ENCODE assay signal across 8 cellular contexts in the genomic region with DNA sequence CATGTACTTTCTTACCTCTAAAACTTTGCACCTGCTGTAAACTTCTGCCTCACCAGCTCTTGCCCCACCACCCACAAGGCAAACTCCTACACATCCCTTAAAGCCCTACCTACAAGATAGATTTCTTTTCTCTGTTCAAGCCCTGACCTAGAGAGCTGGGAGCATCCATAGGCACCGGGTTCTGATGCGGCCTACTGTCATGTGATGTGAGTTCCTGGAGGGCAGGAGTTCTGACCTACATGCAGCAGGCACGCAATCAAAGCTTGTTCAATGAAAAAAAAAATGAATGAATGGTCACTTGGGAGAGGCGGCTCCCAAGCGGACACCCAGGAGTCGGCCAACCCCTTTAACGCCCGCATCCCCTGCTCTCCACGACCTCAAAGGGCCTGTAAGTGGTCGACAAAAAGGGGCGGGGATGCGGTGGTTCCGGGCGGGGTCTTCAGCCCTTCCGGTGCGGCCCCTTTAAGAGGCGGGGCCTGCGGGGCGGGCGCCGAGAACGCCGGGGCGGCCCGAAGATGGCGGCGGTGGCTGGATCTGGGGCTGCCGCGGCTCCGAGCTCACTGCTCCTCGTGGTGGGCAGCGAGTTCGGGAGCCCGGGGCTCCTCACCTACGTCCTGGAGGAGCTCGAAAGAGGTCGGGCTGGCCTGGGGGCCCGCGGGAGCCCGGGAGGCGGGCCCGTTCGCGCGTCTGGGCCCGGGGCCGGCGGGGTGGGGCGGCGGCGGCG. TPM values are rescaled to one million over a fixed set of nuclear protein-coding genes. Genes with fewer than 3 reads are reported as not detected.
DNase-seq lines count a peak whose midpoint lies in the region; ATAC-seq lines count a peak whose summit lies in the region.

A gene with protein sequence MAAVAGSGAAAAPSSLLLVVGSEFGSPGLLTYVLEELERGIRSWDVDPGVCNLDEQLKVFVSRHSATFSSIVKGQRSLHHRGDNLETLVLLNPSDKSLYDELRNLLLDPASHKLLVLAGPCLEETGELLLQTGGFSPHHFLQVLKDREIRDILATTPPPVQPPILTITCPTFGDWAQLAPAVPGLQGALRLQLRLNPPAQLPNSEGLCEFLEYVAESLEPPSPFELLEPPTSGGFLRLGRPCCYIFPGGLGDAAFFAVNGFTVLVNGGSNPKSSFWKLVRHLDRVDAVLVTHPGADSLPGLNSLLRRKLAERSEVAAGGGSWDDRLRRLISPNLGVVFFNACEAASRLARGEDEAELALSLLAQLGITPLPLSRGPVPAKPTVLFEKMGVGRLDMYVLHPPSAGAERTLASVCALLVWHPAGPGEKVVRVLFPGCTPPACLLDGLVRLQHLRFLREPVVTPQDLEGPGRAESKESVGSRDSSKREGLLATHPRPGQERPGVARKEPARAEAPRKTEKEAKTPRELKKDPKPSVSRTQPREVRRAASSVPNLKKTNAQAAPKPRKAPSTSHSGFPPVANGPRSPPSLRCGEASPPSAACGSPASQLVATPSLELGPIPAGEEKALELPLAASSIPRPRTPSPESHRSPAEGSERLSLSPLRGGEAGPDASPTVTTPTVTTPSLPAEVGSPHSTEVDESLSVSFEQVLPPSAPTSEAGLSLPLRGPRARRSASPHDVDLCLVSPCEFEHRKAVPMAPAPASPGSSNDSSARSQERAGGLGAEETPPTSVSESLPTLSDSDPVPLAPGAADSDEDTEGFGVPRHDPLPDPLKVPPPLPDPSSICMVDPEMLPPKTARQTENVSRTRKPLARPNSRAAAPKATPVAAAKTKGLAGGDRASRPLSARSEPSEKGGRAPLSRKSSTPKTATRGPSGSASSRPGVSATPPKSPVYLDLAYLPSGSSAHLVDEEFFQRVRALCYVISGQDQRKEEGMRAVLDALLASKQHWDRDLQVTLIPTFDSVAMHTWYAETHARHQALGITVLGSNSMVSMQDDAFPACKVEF (plus strand): TSS at position 493 of the 724 bp plus-strand sequence. CDS start 23 bp downstream, at position 516.

- peaks cover 34% of the 10 kb centered on the region for H3K4me1 Mint-ChIP-seq in T-helper 1 cell treated with Interleukin-12 subunit alpha and Interleukin-12 subunit beta and Interleukin-4 antibody, amounts not matched to agents 30 μg/mL and 1 μg/mL, for 36 hours (ENCODE audit: low read depth)

- no peaks in the 10 kb centered on the region for H3K9me3 Mint-ChIP-seq in T-helper 1 cell treated with Interleukin-12 subunit alpha and Interleukin-12 subunit beta and Interleukin-4 antibody, amounts not matched to agents 30 μg/mL and 1 μg/mL, for 36 hours

- H3K36me3 Mint-ChIP-seq in T-helper 1 cell treated with Interleukin-12 subunit alpha and Interleukin-12 subunit beta and Interleukin-4 antibody, amounts not matched to agents 30 μg/mL and 1 μg/mL, for 36 hours (ENCODE audit: low read depth) = no peaks in the 10 kb centered on the region

- peak; percentile 66 for ATAC-seq in GM21360 (IDR thresholded peaks at IDR 0.05; ENCODE audit: unreplicated experiment)
- peak; percentile 55 to 63 for ATAC-seq in right cardiac atrium
- peak; percentile 69 for ATAC-seq in aorta (ENCODE audit: low FRiP score)

- WGBS in right cardiac atrium = under 1% methylated on average over 52 of the region's 52 CpGs
- WGBS in aorta, 2 donors = 1% methylated on average over 50 to 52 of the region's 52 CpGs

- peaks cover 15% of the 10 kb centered on the region for H3K4me1 ChIP-seq in right cardiac atrium (ENCODE audit: control insufficient read depth, insufficient read depth, low read length)
- peaks cover 13% of the 10 kb centered on the region for H3K4me1 ChIP-seq in rectal smooth muscle tissue (ENCODE audit: control insufficient read depth, insufficient read depth, low read length)
- no peaks in the 10 kb centered on the region for H3K4me1 ChIP-seq in aorta (ENCODE audit: control insufficient read depth in 1 of 2, insufficient read depth in 2 of 2, low read length in 2 of 2)

- H3K27me3 ChIP-seq in right cardiac atrium (ENCODE audit: control insufficient read depth, insufficient read depth) (no peaks in the 10 kb centered on the region), rectal smooth muscle tissue (ENCODE audit: control insufficient read depth, insufficient read depth, low read length) (no peaks in the 10 kb centered on the region), aorta (ENCODE audit: control insufficient read depth in 1 of 2, insufficient read depth in 2 of 2, low read length in 1 of 2) (no peaks in the 10 kb centered on the region)

- DNase-seq in COLO668 (lab: John Stamatoyannopoulos, UW; ENCODE audit: unreplicated experiment) (peak; percentile 68), Kasumi-1 (lab: John Stamatoyannopoulos, UW) (peak; percentile 48 to 55), amygdala (lab: John Stamatoyannopoulos, UW) (peak in 32 of 56 donors; percentile 7 to 72 (median 37)), right cardiac atrium (peak; percentile 71 to 89 (median 87)), aorta (peak; percentile 73 to 88)

- H3K27ac Mint-ChIP-seq in T-helper 1 cell treated with Interleukin-12 subunit alpha and Interleukin-12 subunit beta and Interleukin-4 antibody, amounts not matched to agents 30 μg/mL and 1 μg/mL, for 36 hours = peak within 1 kb of the TSS; percentile 83

- peaks cover 8% of the 10 kb centered on the region for H3K27me3 Mint-ChIP-seq in T-helper 1 cell treated with Interleukin-12 subunit alpha and Interleukin-12 subunit beta and Interleukin-4 antibody, amounts not matched to agents 30 μg/mL and 1 μg/mL, for 36 hours (ENCODE audit: low read depth)

- H3K4me3 Mint-ChIP-seq in T-helper 1 cell treated with Interleukin-12 subunit alpha and Interleukin-12 subunit beta and Interleukin-4 antibody, amounts not matched to agents 30 μg/mL and 1 μg/mL, for 36 hours = peak within 1 kb of the TSS; percentile 87

- intact Hi-C loops in right cardiac atrium (cut with DNase I) = loop anchor here in 1 of 4 donors (5.0 kb wide), 1 partner anchor 128 kb away; a partner anchor contains a TSS
- intact Hi-C loops in aorta (cut with DNase I) = no loop called here

- no peaks in the 10 kb centered on the region for H3K9me3 ChIP-seq in right cardiac atrium (ENCODE audit: control insufficient read depth, low read length)
- H3K9me3 ChIP-seq in aorta (ENCODE audit: control insufficient read depth, low read length) = no peaks in the 10 kb centered on the region

- peak within 1 kb of the TSS; percentile 68 for H3K9ac ChIP-seq in rectal smooth muscle tissue (ENCODE audit: low read length)

- H3K27ac ChIP-seq in right cardiac atrium (ENCODE audit: low read length) = peak within 1 kb of the TSS; percentile 63
- no peak within 1 kb of the TSS for H3K27ac ChIP-seq in rectal smooth muscle tissue (ENCODE audit: low read depth, low read length)
- no peak within 1 kb of the TSS for H3K27ac ChIP-seq in aorta (ENCODE audit: low read depth in 1 of 2, low read length in 2 of 2)

- peaks cover 3% of the 10 kb centered on the region for H3K36me3 ChIP-seq in rectal smooth muscle tissue (ENCODE audit: control insufficient read depth, insufficient read depth, low read length)
- H3K36me3 ChIP-seq in aorta (ENCODE audit: control insufficient read depth in 1 of 2, insufficient read depth in 2 of 2, low read length in 1 of 2) = peaks cover 0 to 2% of the 10 kb centered on the region in 2 donors

- H3K4me3 ChIP-seq in right cardiac atrium (ENCODE audit: low read length) (peak within 1 kb of the TSS; percentile 96), rectal smooth muscle tissue (ENCODE audit: low read length) (peak within 1 kb of the TSS; percentile 90), aorta (ENCODE audit: low read length in 2 of 2) (peak within 1 kb of the TSS; percentile 94 to 95)

RNA-seq across cellular contexts. Expression of the gene that starts here (rescaled TPM):
- total RNA-seq in right cardiac atrium (10 to 100 TPM; 24.8 to 35.5 (median 31.6) TPM), aorta (10 to 100 TPM; 53.6 to 60.1 TPM)
- polyA plus RNA-seq in right cardiac atrium (14.7 TPM), aorta (10 to 100 TPM in 1 of 2 donors, 1 to 10 TPM in 1; 9.9 to 18.9 TPM)

Comparison
In these comparisons a context has a peak if more than half of its experiments do, and no peak if none do; other contexts are left out.
1. DNase-seq: peak in every context shown above with its lines; median percentile 87 in right cardiac atrium; 80 in aorta; 68 in COLO668; 52 in Kasumi-1; 37 in amygdala.